ENCODE assay signal across 8 cellular contexts in genomic region chr20:63682384-63683139, GRCh38. TPM values are rescaled to one million over a fixed set of nuclear protein-coding genes. Genes with fewer than 3 reads are reported as not detected.
A peak's percentile ranks its signal among the peaks of the same experiment; 100 is the strongest.
DNase-seq lines count a peak whose midpoint lies in the region; ATAC-seq and TF ChIP-seq lines count a peak whose summit lies in the region.

No MANE protein-coding gene starts in this region.

- TF ChIP-seq CTCF in AG04450 (IDR thresholded peaks at IDR 0.05; ENCODE audit: low read depth, low read length) (no peak), NB4 (IDR thresholded peaks at IDR 0.05; ENCODE audit: low read depth, low read length) (no peak), mucosa of descending colon (IDR thresholded peaks at IDR 0.05) (no peak)

- TF ChIP-seq POLR2A in NB4 (IDR thresholded peaks at IDR 0.05; ENCODE audit: extremely low read depth, insufficient read length), result no peak

- POLR2A ChIA-PET in AG04450 (lab: Yijun Ruan, JAX), result interaction anchor here (0.6 to 2.3 kb wide), 14 partner anchors 10 to 338 kb away, joined by 3 to 14 read pairs (median 4); partner anchors contain the start of genes ARFRP1, GMEB2, PTK6 and RTEL1
- POLR2A ChIA-PET in naive thymus-derived CD4-positive, alpha-beta T cell (lab: Charles Lee), result no interaction called here

- peaks cover 0 to 7% (median 0%) of the 10 kb centered on the region in 5 donors for H3K36me3 Mint-ChIP-seq in naive thymus-derived CD4-positive, alpha-beta T cell

- peaks cover 0 to 10% (median 5%) of the 10 kb centered on the region in 7 donors for H3K4me1 Mint-ChIP-seq in naive thymus-derived CD4-positive, alpha-beta T cell

- intact Hi-C loops in mucosa of descending colon (cut with DNase I, micrococcal nuclease), result no loop called here
- intact Hi-C loops in naive thymus-derived CD4-positive, alpha-beta T cell (cut with micrococcal nuclease), result no loop called here

- no peak overlapping the region for H3K4me3 Mint-ChIP-seq in naive thymus-derived CD4-positive, alpha-beta T cell

- no peaks in the 10 kb centered on the region for H3K27me3 Mint-ChIP-seq in naive thymus-derived CD4-positive, alpha-beta T cell

- H3K9me3 ChIP-seq in AG04450 (ENCODE audit: control insufficient read depth, insufficient read depth, low read length) (peaks cover 16% of the 10 kb centered on the region), mucosa of descending colon (no peaks in the 10 kb centered on the region)
- H3K9me3 ChIP-seq in naive thymus-derived CD4-positive, alpha-beta T cell (ENCODE audit: control insufficient read depth in 2 of 3, low read length in 3 of 3), result no peaks in the 10 kb centered on the region

- H3K4me3 ChIP-seq in AG04450 (ENCODE audit: low read depth, low read length) (no peak overlapping the region), NB4 (ENCODE audit: low read depth, low read length) (no peak overlapping the region), mucosa of descending colon (no peak overlapping the region)
- H3K4me3 ChIP-seq in naive thymus-derived CD4-positive, alpha-beta T cell (ENCODE audit: low read length), result no peak overlapping the region

- no peak overlapping the region for H3K27ac Mint-ChIP-seq in naive thymus-derived CD4-positive, alpha-beta T cell

- CTCF ChIA-PET in AG04450 (lab: Charles Lee), result interaction anchor here (1.1 to 1.3 kb wide), 2 partner anchors 145 to 176 kb away, joined by 3 to 4 read pairs; no protein-coding TSS in a partner anchor
- CTCF ChIA-PET in naive thymus-derived CD4-positive, alpha-beta T cell (lab: Charles Lee), result no interaction called here

- no peaks in the 10 kb centered on the region for H3K36me3 ChIP-seq in mucosa of descending colon (ENCODE audit: low read depth)
- H3K36me3 ChIP-seq in naive thymus-derived CD4-positive, alpha-beta T cell (ENCODE audit: control insufficient read depth in 2 of 3, insufficient read depth in 3 of 3, low read length in 3 of 3), result peaks cover 0 to 16% (median 0%) of the 10 kb centered on the region in 3 experiments

- H3K27me3 ChIP-seq in AG04450 (ENCODE audit: control insufficient read depth, insufficient read depth, low read length), result no peaks in the 10 kb centered on the region
- no peaks in the 10 kb centered on the region for H3K27me3 ChIP-seq in naive thymus-derived CD4-positive, alpha-beta T cell (ENCODE audit: control insufficient read depth in 2 of 2, insufficient read depth in 2 of 2, low read length in 2 of 2)

- peak overlapping the region; percentile 97 for H3K27ac ChIP-seq in AG04450 (ENCODE audit: low read depth, low read length)
- no peak overlapping the region for H3K27ac ChIP-seq in naive thymus-derived CD4-positive, alpha-beta T cell (ENCODE audit: low read depth, low read length)

- H3K4me1 ChIP-seq in mucosa of descending colon (ENCODE audit: low read depth), result peaks cover 14% of the 10 kb centered on the region
- H3K4me1 ChIP-seq in naive thymus-derived CD4-positive, alpha-beta T cell (ENCODE audit: control insufficient read depth in 2 of 2, insufficient read depth in 2 of 2, low read length in 2 of 2), result peaks cover 0 to 13% of the 10 kb centered on the region in 2 donors

- ATAC-seq in mucosa of descending colon (peak; percentile 19), GM21390 (IDR thresholded peaks at IDR 0.05; ENCODE audit: unreplicated experiment) (no peak), HG03439 (IDR thresholded peaks at IDR 0.05; ENCODE audit: unreplicated experiment) (no peak)
- ATAC-seq in naive thymus-derived CD4-positive, alpha-beta T cell, result no peak

- DNase-seq in AG04450 (ENCODE audit: low read depth, low spot score) (peak; percentile 91), NB4 (ENCODE audit: low read depth) (peak; percentile 72), dermis microvascular lymphatic vessel endothelial cell (ENCODE audit: low read depth in 2 of 2) (peak; percentile 14 to 93), mucosa of descending colon (peak in 2 of 3 donors; percentile 50 to 74), NCI-H2081 treated with DMSO at 0.1 percent for 48 hours (lab: John Stamatoyannopoulos, UW) (no peak)
- no peak for DNase-seq in naive thymus-derived CD4-positive, alpha-beta T cell

- H3K9me3 Mint-ChIP-seq in naive thymus-derived CD4-positive, alpha-beta T cell, result no peaks in the 10 kb centered on the region

RNA-seq across cellular contexts. Expression of gene TNFRSF6B, which starts 13.9 kb away (rescaled TPM):
- polyA plus RNA-seq in AG04450 (2011; rRNA removed), result 2.5 and 5.2 TPM in 2 replicates
- polyA minus RNA-seq in AG04450 (2011; rRNA and poly(A)+ RNA removed), result 0.74 and 1.2 TPM in 2 replicates
- 3.9 and 15.4 TPM in 2 replicates for total RNA-seq in dermis microvascular lymphatic vessel endothelial cell
- total RNA-seq in mucosa of descending colon, result 10 to 100 TPM in 1 of 3 donors, not detected in 2; 19.7 TPM
- total RNA-seq in naive thymus-derived CD4-positive, alpha-beta T cell, result under 1 TPM in 1 of 5 experiments, not detected in 4; 0.74 TPM
- under 1 TPM in 1 of 2 donors, not detected in 1; 0.22 TPM for polyA plus RNA-seq in naive thymus-derived CD4-positive, alpha-beta T cell

RNA-seq across cellular contexts. Expression of gene RTEL1, which starts 24.4 kb away (rescaled TPM):
- 11.3 and 14.6 TPM in 2 replicates for polyA plus RNA-seq in AG04450 (2011; rRNA removed)
- 25.6 and 41.1 TPM in 2 replicates for polyA minus RNA-seq in AG04450 (2011; rRNA and poly(A)+ RNA removed)
- total RNA-seq in dermis microvascular lymphatic vessel endothelial cell (6.0 and 6.1 TPM in 2 replicates), mucosa of descending colon (10 to 100 TPM; 23.5 to 42.8 (median 34.2) TPM)
- total RNA-seq in naive thymus-derived CD4-positive, alpha-beta T cell, result 10 to 100 TPM; 28.4 to 47.2 (median 32.4) TPM
- 1 to 10 TPM; 1.9 to 8.6 TPM for polyA plus RNA-seq in naive thymus-derived CD4-positive, alpha-beta T cell

RNA-seq across cellular contexts. Expression of gene ARFRP1, which starts 25.2 kb away (rescaled TPM):
- polyA plus RNA-seq in AG04450 (2011; rRNA removed), result 21.4 and 23.8 TPM in 2 replicates
- 21.6 and 22.1 TPM in 2 replicates for polyA minus RNA-seq in AG04450 (2011; rRNA and poly(A)+ RNA removed)
- total RNA-seq in dermis microvascular lymphatic vessel endothelial cell, result 22.5 and 38.1 TPM in 2 replicates
- total RNA-seq in mucosa of descending colon, result 10 to 100 TPM; 64.5 to 69.7 (median 68.6) TPM
- total RNA-seq in naive thymus-derived CD4-positive, alpha-beta T cell, result 10 to 100 TPM; 55.4 to 92.1 (median 66.2) TPM
- polyA plus RNA-seq in naive thymus-derived CD4-positive, alpha-beta T cell, result 100 to 1,000 TPM in 1 of 2 donors, 10 to 100 TPM in 1; 89.1 to 108 TPM

RNA-seq across cellular contexts. Expression of gene ZGPAT, which starts 25.3 kb away (rescaled TPM):
- 8.7 and 10.6 TPM in 2 replicates for polyA plus RNA-seq in AG04450 (2011; rRNA removed)
- 8.0 and 13.3 TPM in 2 replicates for polyA minus RNA-seq in AG04450 (2011; rRNA and poly(A)+ RNA removed)
- total RNA-seq in dermis microvascular lymphatic vessel endothelial cell, result 10.1 and 13.8 TPM in 2 replicates
- 10 to 100 TPM; 24.3 to 34.0 (median 31.7) TPM for total RNA-seq in mucosa of descending colon
- 10 to 100 TPM; 42.9 to 49.9 (median 45.4) TPM for total RNA-seq in naive thymus-derived CD4-positive, alpha-beta T cell
- 10 to 100 TPM; 47.5 to 82.1 TPM for polyA plus RNA-seq in naive thymus-derived CD4-positive, alpha-beta T cell

RNA-seq across cellular contexts. Expression of gene STMN3, which starts 29.3 kb away (rescaled TPM):
- polyA plus RNA-seq in AG04450 (2011; rRNA removed), result 21.8 and 26.9 TPM in 2 replicates
- 11.3 and 13.3 TPM in 2 replicates for polyA minus RNA-seq in AG04450 (2011; rRNA and poly(A)+ RNA removed)
- total RNA-seq in dermis microvascular lymphatic vessel endothelial cell (0.38 and 0.51 TPM in 2 replicates), mucosa of descending colon (10 to 100 TPM in 1 of 3 donors, 1 to 10 TPM in 2; 2.7 to 19.7 (median 6.7) TPM)
- 100 to 1,000 TPM in 2 of 5 experiments, 10 to 100 TPM in 3; 34.2 to 122 (median 70.3) TPM for total RNA-seq in naive thymus-derived CD4-positive, alpha-beta T cell
- polyA plus RNA-seq in naive thymus-derived CD4-positive, alpha-beta T cell, result 10 to 100 TPM; 33.5 to 37.0 TPM

Comparison
In these comparisons a context has a peak if more than half of its experiments do, and no peak if none do; other contexts are left out.
1. DNase-seq: peak in AG04450 (single experiment), NB4 (single experiment), dermis microvascular lymphatic vessel endothelial cell (2 of 2) and mucosa of descending colon (2 of 3); none in naive thymus-derived CD4-positive, alpha-beta T cell (0 of 9) and NCI-H2081 treated with DMSO at 0.1 percent for 48 hours (single experiment).